Comparison of ENCODE assay signal across 2 cellular contexts in genomic region chr3:43074901-43075689, GRCh38.
TF ChIP-seq lines count a peak whose summit lies in the region.

No MANE protein-coding gene starts in this region.

TF ChIP-seq in liver, 16 proteins besides CTCF, POLR2A, EP300 and RAD21 (continued from another document):
- TF ChIP-seq FOXA1 (IDR thresholded peaks at IDR 0.05) (no peak), JUND (IDR thresholded peaks at IDR 0.05) (peak; percentile 54 to 59), YY1 (IDR thresholded peaks at IDR 0.05) (peak; percentile 16), GABPA (IDR thresholded peaks at IDR 0.05 in 1 of 2, conservative IDR thresholded peaks at IDR 0.05 in 1 of 2) (peak in 1 of 2 donors; percentile 25), SP1 (IDR thresholded peaks at IDR 0.05) (peak; percentile 88), NR2F2 (IDR thresholded peaks at IDR 0.05) (peak; percentile 43), TAF1 (conservative IDR thresholded peaks at IDR 0.05) (peak; percentile 68), EGR1 (IDR thresholded peaks at IDR 0.05; ENCODE audit: low read depth in 2 of 2) (peak; percentile 40 to 78), REST (IDR thresholded peaks at IDR 0.05) (no peak), HNF4A (conservative IDR thresholded peaks at IDR 0.05) (peak; percentile 87 to 90), HNF4G (IDR thresholded peaks at IDR 0.05) (peak; percentile 45), MAX (IDR thresholded peaks at IDR 0.05) (no peak), FOXA2 (IDR thresholded peaks at IDR 0.05) (no peak)

TF ChIP-seq in HepG2, 621 proteins besides CTCF, POLR2A, EP300 and RAD21 (continued from another document):
- TF ChIP-seq ETS1 (CRISPR knock-in tag; IDR thresholded peaks at IDR 0.05) (no peak), ATF1 (CRISPR knock-in tag; IDR thresholded peaks at IDR 0.05) (no peak), TERF1 (CRISPR knock-in tag; IDR thresholded peaks at IDR 0.05) (no peak)
TF ChIP-seq in HepG2: peak in this region for 0.
